Comparison of ENCODE assay signal across 28 cellular contexts in the genomic region with DNA sequence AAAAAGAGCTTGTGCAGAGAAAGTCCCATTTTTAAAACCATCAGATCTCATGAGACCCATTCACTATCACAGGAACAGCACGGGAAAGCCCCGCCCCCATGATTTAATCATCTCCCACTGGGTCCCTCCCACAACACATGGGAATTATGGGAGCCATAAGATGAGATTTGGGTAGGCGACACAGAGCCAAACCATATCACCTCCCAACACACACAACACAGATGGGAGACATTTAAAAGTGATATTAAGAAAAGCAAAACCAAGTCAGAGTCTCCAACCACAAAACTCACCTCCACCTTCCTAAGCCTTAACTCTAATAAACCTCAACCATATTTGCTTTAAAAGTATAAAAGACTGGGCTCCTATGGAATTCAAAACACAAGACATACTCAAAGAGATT.
"Had no signal": no experiment of that assay in that cellular context is flagged by ENCODE, and none has a peak within 500 bp of the region (broad histone marks: within the 10 kb centered on the region; RNA-seq: fewer than 3 reads in every experiment).

No MANE protein-coding gene starts in this region.

- H3K27ac Mint-ChIP-seq: dendritic cell treated with granulocyte-macrophage colony-stimulating factor and Interleukin-4, amounts not matched to agents 40 ng/mL and 50 ng/mL, for 4 days; mesothelial cell of epicardium; naive B cell; natural killer cell treated with Interleukin-12 subunit alpha and Interleukin-12 subunit beta and Interleukin-15 and Interleukin-18, amount 100 ng/mL, for 72 hours; neural progenitor cell; stimulated activated effector memory CD8-positive, alpha-beta T cell treated with anti-CD3 and anti-CD28 coated beads, Interleukin-12 subunit alpha, Interleukin-12 subunit beta, amount 100 ng/mL, for 72 hours had no signal

- H3K27ac ChIP-seq: epithelial cell of prostate, gastrocnemius medialis, left lung, neural progenitor cell, parathyroid adenoma, prostate gland, right atrium auricular region, testis, tibial artery, upper lobe of left lung had no signal

- H3K27me3 Mint-ChIP-seq: dendritic cell treated with granulocyte-macrophage colony-stimulating factor and Interleukin-4, amounts not matched to agents 40 ng/mL and 50 ng/mL, for 4 days; naive B cell; natural killer cell treated with Interleukin-12 subunit alpha and Interleukin-12 subunit beta and Interleukin-15 and Interleukin-18, amount 100 ng/mL, for 72 hours had no signal

- H3K4me1 ChIP-seq: gastrocnemius medialis, left lung, parathyroid adenoma, prostate gland, tibial artery had no signal

- H3K36me3 Mint-ChIP-seq: mesothelial cell of epicardium; naive B cell; natural killer cell treated with Interleukin-12 subunit alpha and Interleukin-12 subunit beta and Interleukin-15 and Interleukin-18, amount 100 ng/mL, for 72 hours; stimulated activated effector memory CD8-positive, alpha-beta T cell treated with anti-CD3 and anti-CD28 coated beads, Interleukin-12 subunit alpha, Interleukin-12 subunit beta, amount 100 ng/mL, for 72 hours had no signal

- H3K27me3 ChIP-seq: gastrocnemius medialis, left lung, neural progenitor cell, right atrium auricular region, testis, upper lobe of left lung had no signal

- H3K4me1 Mint-ChIP-seq: stimulated activated effector memory CD8-positive, alpha-beta T cell treated with anti-CD3 and anti-CD28 coated beads, Interleukin-12 subunit alpha, Interleukin-12 subunit beta, amount 100 ng/mL, for 72 hours had no signal

- H3K9me3 Mint-ChIP-seq: dendritic cell treated with granulocyte-macrophage colony-stimulating factor and Interleukin-4, amounts not matched to agents 40 ng/mL and 50 ng/mL, for 4 days; endodermal cell; mesothelial cell of epicardium; naive B cell; natural killer cell treated with Interleukin-12 subunit alpha and Interleukin-12 subunit beta and Interleukin-15 and Interleukin-18, amount 100 ng/mL, for 72 hours; neural progenitor cell; stimulated activated effector memory CD8-positive, alpha-beta T cell treated with anti-CD3 and anti-CD28 coated beads, Interleukin-12 subunit alpha, Interleukin-12 subunit beta, amount 100 ng/mL, for 72 hours had no signal

- H3K4me3 Mint-ChIP-seq: dendritic cell treated with granulocyte-macrophage colony-stimulating factor and Interleukin-4, amounts not matched to agents 40 ng/mL and 50 ng/mL, for 4 days; endodermal cell; mesothelial cell of epicardium; naive B cell; natural killer cell treated with Interleukin-12 subunit alpha and Interleukin-12 subunit beta and Interleukin-15 and Interleukin-18, amount 100 ng/mL, for 72 hours; neural progenitor cell; stimulated activated effector memory CD8-positive, alpha-beta T cell treated with anti-CD3 and anti-CD28 coated beads, Interleukin-12 subunit alpha, Interleukin-12 subunit beta, amount 100 ng/mL, for 72 hours had no signal

- ATAC-seq: esophagus mucosa; gastrocnemius medialis; left lung; mucosa of descending colon; natural killer cell treated with Interleukin-12 subunit alpha and Interleukin-12 subunit beta and Interleukin-15 and Interleukin-18, amount 100 ng/mL, for 72 hours; sciatic nerve; stimulated activated effector memory CD8-positive, alpha-beta T cell treated with anti-CD3 and anti-CD28 coated beads, Interleukin-12 subunit alpha, Interleukin-12 subunit beta, amount 100 ng/mL, for 72 hours; stimulated activated naive CD8-positive, alpha-beta T cell treated with anti-CD3 and anti-CD28 coated beads, Interleukin-15, Interleukin-2, amounts not matched to agents 100 U/mL and 50 U/mL, for 24 hours had no signal

- DNase-seq: effector CD8-positive, alpha-beta T cell; endodermal cell; foreskin fibroblast; gastrocnemius medialis; head of caudate nucleus; kidney; left lung; mesenchymal stem cell; mucosa of descending colon; naive B cell; stimulated activated CD4-positive, alpha-beta T cell treated with anti-CD3 and anti-CD28 coated beads, Interleukin-2, amount 100 ng/mL, for 24 hours; stimulated activated CD4-positive, alpha-beta T cell treated with anti-CD3 and anti-CD28 coated beads, Interleukin-4, amount 100 ng/mL, for 24 hours; stimulated activated naive CD8-positive, alpha-beta T cell treated with anti-CD3 and anti-CD28 coated beads, Interleukin-15, Interleukin-2, amounts not matched to agents 100 U/mL and 50 U/mL, for 24 hours; substantia nigra; testis; upper lobe of left lung had no signal

- H3K36me3 ChIP-seq: gastrocnemius medialis, left lung, neural progenitor cell, prostate gland, right atrium auricular region, tibial artery, upper lobe of left lung had no signal

- H3K4me3 ChIP-seq: gastrocnemius medialis, left lung, mucosa of descending colon, neural progenitor cell, prostate gland, right atrium auricular region, testis, tibial artery, upper lobe of left lung had no signal

- H3K9me3 ChIP-seq: gastrocnemius medialis, left lung, mucosa of descending colon, prostate gland, right atrium auricular region, testis, tibial artery, upper lobe of left lung had no signal
